In the genomic region with DNA sequence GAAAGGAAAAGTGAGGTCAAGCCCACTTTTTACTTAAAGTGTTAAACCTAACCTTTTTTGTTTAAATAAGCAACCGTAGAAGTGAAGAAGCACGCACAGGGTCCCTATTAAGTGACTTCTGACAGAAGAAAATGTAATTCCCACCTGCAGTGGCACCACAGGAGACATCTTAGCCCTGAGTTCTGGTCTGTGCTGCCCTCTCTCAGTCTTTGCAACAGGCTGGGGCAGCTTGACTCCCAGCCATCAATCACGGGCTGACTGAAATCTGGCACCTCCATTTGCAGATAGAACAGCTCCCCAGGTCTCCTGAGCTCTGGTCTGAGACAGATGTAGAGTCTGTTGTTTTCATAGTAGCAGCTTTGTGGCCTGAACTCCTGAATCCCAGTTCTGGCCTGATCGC, we compare ENCODE assay signal across 18 cellular contexts.
"Had no signal": no experiment of that assay in that cellular context is flagged by ENCODE, and none has a peak within 500 bp of the region (broad histone marks: within the 10 kb centered on the region; RNA-seq: fewer than 3 reads in every experiment).

No MANE protein-coding gene starts in this region.

- H3K36me3 Mint-ChIP-seq: activated naive CD4-positive, alpha-beta T cell treated with anti-CD3 and anti-CD28 coated beads, Interleukin-2, amount 50 U/mL, for 72 hours had no signal

- H3K27ac ChIP-seq: adrenal gland, breast epithelium, esophagus muscularis mucosa, lower lobe of right lung had no signal

- H3K4me1 ChIP-seq: adrenal gland, breast epithelium, lower lobe of right lung had no signal

- DNase-seq: activated CD4-positive, alpha-beta T cell treated with anti-CD3 and anti-CD28 coated beads for 36 hours; activated CD4-positive, alpha-beta T cell treated with anti-CD3 and anti-CD28 coated beads, Interleukin-2, amount 50 U/mL, for 48 hours; activated gamma-delta T cell treated with Interleukin-2 at 50 U/mL for 16 hours; adrenal gland; effector CD8-positive, alpha-beta T cell; lower lobe of right lung; midbrain; occipital lobe; stimulated activated CD4-positive, alpha-beta T cell treated with anti-CD3 and anti-CD28 coated beads, Interleukin-1b, Interleukin-23, amount 100 ng/mL, for 48 hours; stimulated activated naive CD4-positive, alpha-beta T cell treated with Interleukin-2 at 50 U/mL for 16 hours; substantia nigra; tibial artery had no signal

- H3K4me3 Mint-ChIP-seq: activated CD4-positive, alpha-beta T cell treated with anti-CD3 and anti-CD28 coated beads for 36 hours; dendritic cell treated with granulocyte-macrophage colony-stimulating factor and Interleukin-4, amounts not matched to agents 40 ng/mL and 50 ng/mL, for 4 days; nephron; T-helper 1 cell treated with Interleukin-12 subunit alpha and Interleukin-12 subunit beta and Interleukin-4 antibody, amounts not matched to agents 30 μg/mL and 1 μg/mL, for 36 hours had no signal

- H3K4me3 ChIP-seq: adrenal gland, breast epithelium, esophagus muscularis mucosa, lower lobe of right lung, tibial artery had no signal

- ATAC-seq: activated CD4-positive, alpha-beta T cell treated with anti-CD3 and anti-CD28 coated beads for 36 hours; activated naive CD4-positive, alpha-beta T cell treated with anti-CD3 and anti-CD28 coated beads, Interleukin-2, amount 50 U/mL, for 72 hours; lower lobe of right lung had no signal

- H3K36me3 ChIP-seq: adrenal gland, breast epithelium, esophagus muscularis mucosa, lower lobe of right lung, tibial artery had no signal

- H3K27ac Mint-ChIP-seq: activated CD4-positive, alpha-beta T cell treated with anti-CD3 and anti-CD28 coated beads for 36 hours; dendritic cell treated with granulocyte-macrophage colony-stimulating factor and Interleukin-4, amounts not matched to agents 40 ng/mL and 50 ng/mL, for 4 days; T-helper 1 cell treated with Interleukin-12 subunit alpha and Interleukin-12 subunit beta and Interleukin-4 antibody, amounts not matched to agents 30 μg/mL and 1 μg/mL, for 36 hours had no signal

- H3K9me3 ChIP-seq: adrenal gland, breast epithelium, esophagus muscularis mucosa, lower lobe of right lung, tibial artery had no signal

- H3K9me3 Mint-ChIP-seq: activated naive CD4-positive, alpha-beta T cell treated with anti-CD3 and anti-CD28 coated beads, Interleukin-2, amount 50 U/mL, for 72 hours; dendritic cell treated with granulocyte-macrophage colony-stimulating factor and Interleukin-4, amounts not matched to agents 40 ng/mL and 50 ng/mL, for 4 days; nephron; T-helper 1 cell treated with Interleukin-12 subunit alpha and Interleukin-12 subunit beta and Interleukin-4 antibody, amounts not matched to agents 30 μg/mL and 1 μg/mL, for 36 hours had no signal

- H3K27me3 ChIP-seq: adrenal gland, breast epithelium, esophagus muscularis mucosa, tibial artery had no signal

- H3K4me1 Mint-ChIP-seq: activated CD4-positive, alpha-beta T cell treated with anti-CD3 and anti-CD28 coated beads for 36 hours had no signal
